In the genomic region with DNA sequence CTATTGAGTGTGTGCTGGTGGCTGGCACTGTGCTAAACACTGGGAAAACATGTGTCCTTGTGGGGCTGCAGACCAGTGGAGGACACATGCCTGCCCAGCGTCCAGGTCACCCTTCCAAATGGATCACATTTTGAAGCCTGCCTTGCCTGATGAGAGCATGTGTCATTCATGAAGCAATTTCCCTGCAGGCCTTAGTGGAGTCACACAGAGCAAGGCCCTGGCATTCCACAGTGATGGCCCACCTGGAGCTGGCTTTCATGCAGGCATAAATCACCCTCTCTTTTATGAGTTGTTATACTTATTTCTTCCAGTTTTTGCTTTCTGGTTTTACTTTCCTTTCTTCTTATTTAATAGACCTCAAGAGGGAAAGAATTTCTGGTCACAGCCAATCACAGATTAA, we compare ENCODE assay signal across 2 cellular contexts.
TF ChIP-seq lines count a peak whose summit lies in the region.

No MANE protein-coding gene starts in this region.

TF ChIP-seq in GM23338, 12 proteins besides CTCF, POLR2A, EP300 and RAD21:
- no peak for TF ChIP-seq EZH2 (IDR thresholded peaks at IDR 0.05; ENCODE audit: low read depth, unreplicated experiment)
- no peak for TF ChIP-seq EZH2phosphoT487 (IDR thresholded peaks at IDR 0.05; ENCODE audit: unreplicated experiment)
- no peak for TF ChIP-seq REST (IDR thresholded peaks at IDR 0.05; ENCODE audit: unreplicated experiment)
- TF ChIP-seq, protein P1, sequence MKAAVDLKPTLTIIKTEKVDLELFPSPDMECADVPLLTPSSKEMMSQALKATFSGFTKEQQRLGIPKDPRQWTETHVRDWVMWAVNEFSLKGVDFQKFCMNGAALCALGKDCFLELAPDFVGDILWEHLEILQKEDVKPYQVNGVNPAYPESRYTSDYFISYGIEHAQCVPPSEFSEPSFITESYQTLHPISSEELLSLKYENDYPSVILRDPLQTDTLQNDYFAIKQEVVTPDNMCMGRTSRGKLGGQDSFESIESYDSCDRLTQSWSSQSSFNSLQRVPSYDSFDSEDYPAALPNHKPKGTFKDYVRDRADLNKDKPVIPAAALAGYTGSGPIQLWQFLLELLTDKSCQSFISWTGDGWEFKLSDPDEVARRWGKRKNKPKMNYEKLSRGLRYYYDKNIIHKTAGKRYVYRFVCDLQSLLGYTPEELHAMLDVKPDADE (IDR thresholded peaks at IDR 0.05) = no peak

TF ChIP-seq in GM12891, 5 proteins besides CTCF, POLR2A, EP300 and RAD21:
- TF ChIP-seq POLR2AphosphoS5 (IDR thresholded peaks at IDR 0.05; ENCODE audit: low read depth, low read length) (no peak), SPI1 (IDR thresholded peaks at IDR 0.05; ENCODE audit: low read depth, low read length) (no peak), POU2F2 (IDR thresholded peaks at IDR 0.05; ENCODE audit: low read depth, low read length) (no peak), PAX5 (IDR thresholded peaks at IDR 0.05; ENCODE audit: insufficient read depth, low read length, severe bottlenecking) (no peak)
